In genomic region chr5:141596867-141597266, GRCh38 we compare ENCODE assay signal across 20 cellular contexts. TPM values are rescaled to one million over a fixed set of nuclear protein-coding genes. Genes with fewer than 3 reads are reported as not detected.
A peak's percentile ranks its signal among the peaks of the same experiment; 100 is the strongest.
DNase-seq lines count a peak whose midpoint lies in the region; ATAC-seq, FAIRE-seq and TF ChIP-seq lines count a peak whose summit lies in the region.
"Had no signal": no experiment of that assay in that cellular context is flagged by ENCODE, and none has a peak within 500 bp of the region (broad histone marks: within the 10 kb centered on the region; RNA-seq: fewer than 3 reads in every experiment).

No MANE protein-coding gene starts in this region.

- TF ChIP-seq CTCF in WERI-Rb-1 (IDR thresholded peaks at IDR 0.05; ENCODE audit: low read depth, low read length) (no peak), pancreas (IDR thresholded peaks at IDR 0.05) (no peak)

- H3K27me3 Mint-ChIP-seq in stimulated activated naive CD8-positive, alpha-beta T cell treated with anti-CD3 and anti-CD28 coated beads, Interleukin-15, Interleukin-2, amounts not matched to agents 100 ng/mL and 50 ng/mL, for 24 hours = no peaks in the 10 kb centered on the region
- H3K27me3 Mint-ChIP-seq in stimulated activated naive CD8-positive, alpha-beta T cell treated with anti-CD3 and anti-CD28 coated beads, Interleukin-15, amount 100 ng/mL, for 72 hours = no peaks in the 10 kb centered on the region
- no peaks in the 10 kb centered on the region for H3K27me3 Mint-ChIP-seq in stimulated activated naive B cell treated with anti-CD40 and anti-IgM and Interleukin-4, amounts not matched to agents 10 μg/mL and 1 μg/mL and 100 μg/mL, for 72 hours

- H3K4me1 ChIP-seq in pancreas = peaks cover 0 to 13% (median 3%) of the 10 kb centered on the region in 3 donors

- H3K36me3 Mint-ChIP-seq in stimulated activated naive CD8-positive, alpha-beta T cell treated with anti-CD3 and anti-CD28 coated beads, Interleukin-15, Interleukin-2, amounts not matched to agents 100 ng/mL and 50 ng/mL, for 24 hours (ENCODE audit: low read depth) = peaks cover 29% of the 10 kb centered on the region
- H3K36me3 Mint-ChIP-seq in stimulated activated naive B cell treated with anti-CD40 and anti-IgM and Interleukin-4, amounts not matched to agents 10 μg/mL and 1 μg/mL and 100 μg/mL, for 72 hours = peaks cover 10 to 21% of the 10 kb centered on the region in 2 donors

- H3K27me3 ChIP-seq in WERI-Rb-1 (ENCODE audit: insufficient read depth, low read depth, severe bottlenecking) = no peaks in the 10 kb centered on the region
- H3K27me3 ChIP-seq in pancreas = no peaks in the 10 kb centered on the region

- peaks cover 10% of the 10 kb centered on the region for H3K36me3 ChIP-seq in WERI-Rb-1
- no peaks in the 10 kb centered on the region for H3K36me3 ChIP-seq in pancreas

- ATAC-seq in stimulated activated naive CD8-positive, alpha-beta T cell treated with anti-CD3 and anti-CD28 coated beads, Interleukin-15, amount 100 ng/mL, for 72 hours = no peak
- no peak for ATAC-seq in stimulated activated naive B cell treated with anti-CD40 and anti-IgM and Interleukin-4, amounts not matched to agents 10 μg/mL and 1 μg/mL and 100 μg/mL, for 72 hours (replicated peaks)
- ATAC-seq in pancreas = no peak

- no peak overlapping the region for H3K4me3 Mint-ChIP-seq in stimulated activated naive CD8-positive, alpha-beta T cell treated with anti-CD3 and anti-CD28 coated beads, Interleukin-15, Interleukin-2, amounts not matched to agents 100 ng/mL and 50 ng/mL, for 24 hours
- H3K4me3 Mint-ChIP-seq in stimulated activated naive CD8-positive, alpha-beta T cell treated with anti-CD3 and anti-CD28 coated beads, Interleukin-15, amount 100 ng/mL, for 72 hours = no peak overlapping the region
- no peak overlapping the region for H3K4me3 Mint-ChIP-seq in stimulated activated naive B cell treated with anti-CD40 and anti-IgM and Interleukin-4, amounts not matched to agents 10 μg/mL and 1 μg/mL and 100 μg/mL, for 72 hours

- no peak for FAIRE-seq in pancreas (lab: Jason Lieb, UNC)
- FAIRE-seq: G401.6, GM12878, urothelium cell line had no signal

- intact Hi-C loops in pancreas (cut with DNase I) = no loop called here

- H3K4me3 ChIP-seq in WERI-Rb-1 (ENCODE audit: low read depth, low read length) (no peak overlapping the region), pancreas (no peak overlapping the region)
- H3K4me3 ChIP-seq: GM12878 had no signal

- H3K27ac ChIP-seq in WERI-Rb-1 = peak overlapping the region; percentile 14; the same call in 1 of the 2 replicates
- peak overlapping the region; percentile 47 for H3K27ac ChIP-seq in epithelial cell of prostate
- H3K27ac ChIP-seq in pancreas = peak overlapping the region in 1 of 4 donors; percentile 4
- H3K27ac ChIP-seq: KMS-11 had no signal

- H3K9me3 ChIP-seq in WERI-Rb-1 (ENCODE audit: severe bottlenecking) = peaks cover 2% of the 10 kb centered on the region
- H3K9me3 ChIP-seq in pancreas = no peaks in the 10 kb centered on the region

- H3K4me1 Mint-ChIP-seq in stimulated activated naive CD8-positive, alpha-beta T cell treated with anti-CD3 and anti-CD28 coated beads, Interleukin-15, Interleukin-2, amounts not matched to agents 100 ng/mL and 50 ng/mL, for 24 hours (ENCODE audit: low read depth) = peaks cover 71% of the 10 kb centered on the region
- H3K4me1 Mint-ChIP-seq in stimulated activated naive CD8-positive, alpha-beta T cell treated with anti-CD3 and anti-CD28 coated beads, Interleukin-15, amount 100 ng/mL, for 72 hours = peaks cover 71% of the 10 kb centered on the region
- peaks cover 28 to 50% of the 10 kb centered on the region in 2 donors for H3K4me1 Mint-ChIP-seq in stimulated activated naive B cell treated with anti-CD40 and anti-IgM and Interleukin-4, amounts not matched to agents 10 μg/mL and 1 μg/mL and 100 μg/mL, for 72 hours

- WGBS in pancreas, 2 donors = 96 to 98% methylated on average over 1 of the region's 1 CpG

- no peaks in the 10 kb centered on the region for H3K9me3 Mint-ChIP-seq in stimulated activated naive CD8-positive, alpha-beta T cell treated with anti-CD3 and anti-CD28 coated beads, Interleukin-15, Interleukin-2, amounts not matched to agents 100 ng/mL and 50 ng/mL, for 24 hours
- H3K9me3 Mint-ChIP-seq in stimulated activated naive CD8-positive, alpha-beta T cell treated with anti-CD3 and anti-CD28 coated beads, Interleukin-15, amount 100 ng/mL, for 72 hours = no peaks in the 10 kb centered on the region
- H3K9me3 Mint-ChIP-seq in stimulated activated naive B cell treated with anti-CD40 and anti-IgM and Interleukin-4, amounts not matched to agents 10 μg/mL and 1 μg/mL and 100 μg/mL, for 72 hours = no peaks in the 10 kb centered on the region

- no peak for DNase-seq in stimulated activated naive CD8-positive, alpha-beta T cell treated with anti-CD3 and anti-CD28 coated beads, Interleukin-15, amount 100 ng/mL, for 72 hours
- no peak for DNase-seq in WERI-Rb-1
- no peak for DNase-seq in epithelial cell of prostate (ENCODE audit: low read depth, low spot score)
- DNase-seq in stimulated activated naive B cell treated with anti-CD40 and anti-IgM and Interleukin-4, amounts not matched to agents 10 μg/mL and 1 μg/mL and 100 μg/mL, for 72 hours = no peak
- no peak for DNase-seq in GOT3 (lab: John Stamatoyannopoulos, UW)
- no peak for DNase-seq in pancreas
- DNase-seq: activated CD4-positive, CD25-positive, alpha-beta regulatory T cell treated with anti-CD3 and anti-CD28 coated beads, Interleukin-2, amount 50 U/mL, for 72 hours; activated T-cell treated with anti-CD3 and anti-CD28 coated beads, Interleukin-2, amount 50 U/mL, for 1 hour; amygdala; central memory CD4-positive, alpha-beta T cell; effector CD4-positive, alpha-beta T cell; NCI-H1092; NCI-H2081 treated with DMSO at 0.1 percent for 48 hours; NCI-H510A treated with DMSO at 0.1 percent for 48 hours; stimulated activated CD4-positive, alpha-beta T cell treated with anti-CD3 and anti-CD28 coated beads, Interleukin-2, amount 100 ng/mL, for 48 hours had no signal

- H3K27ac Mint-ChIP-seq in stimulated activated naive CD8-positive, alpha-beta T cell treated with anti-CD3 and anti-CD28 coated beads, Interleukin-15, Interleukin-2, amounts not matched to agents 100 ng/mL and 50 ng/mL, for 24 hours = peak overlapping the region; percentile 39
- peak overlapping the region in 1 of 2 donors; percentile 10 for H3K27ac Mint-ChIP-seq in stimulated activated naive CD8-positive, alpha-beta T cell treated with anti-CD3 and anti-CD28 coated beads, Interleukin-15, amount 100 ng/mL, for 72 hours
- no peak overlapping the region for H3K27ac Mint-ChIP-seq in stimulated activated naive B cell treated with anti-CD40 and anti-IgM and Interleukin-4, amounts not matched to agents 10 μg/mL and 1 μg/mL and 100 μg/mL, for 72 hours

RNA-seq across cellular contexts. Expression of gene DIAPH1, which starts 21.9 kb away (rescaled TPM):
- total RNA-seq in pancreas = 10 to 100 TPM; 41.1 to 72.7 (median 61.0) TPM
- 10 to 100 TPM; 28.9 to 41.2 TPM for polyA plus RNA-seq in pancreas

RNA-seq across cellular contexts. Expression of gene HDAC3, which starts 39.8 kb away (rescaled TPM):
- total RNA-seq in pancreas = 10 to 100 TPM; 17.8 to 28.5 (median 26.0) TPM
- polyA plus RNA-seq in pancreas = 10 to 100 TPM; 30.5 to 68.9 TPM

RNA-seq across cellular contexts. Expression of gene RELL2, which starts 39.9 kb away (rescaled TPM):
- total RNA-seq in pancreas = 1 to 10 TPM in 3 of 6 donors, under 1 TPM in 3; 0.67 to 2.2 (median 1.1) TPM
- 1 to 10 TPM; 7.1 to 9.0 TPM for polyA plus RNA-seq in pancreas

RNA-seq across cellular contexts. Expression of gene FCHSD1, which starts 54.4 kb away (rescaled TPM):
- 10 to 100 TPM in 1 of 6 donors, 1 to 10 TPM in 5; 4.8 to 18.3 (median 7.7) TPM for total RNA-seq in pancreas
- 10 to 100 TPM; 20.0 to 22.4 TPM for polyA plus RNA-seq in pancreas
